In genomic region chr1:198540580-198540979, GRCh38 we compare ENCODE assay signal across 17 cellular contexts. TPM values are rescaled to one million over a fixed set of nuclear protein-coding genes. Genes with fewer than 3 reads are reported as not detected.
"Had no signal": no experiment of that assay in that cellular context is flagged by ENCODE, and none has a peak within 500 bp of the region (broad histone marks: within the 10 kb centered on the region; RNA-seq: fewer than 3 reads in every experiment).

Gene ATP6V1G3 (minus strand): TSS chr1:198540680. CDS start chr1:198540650, 30 bp downstream.

- H3K27me3 ChIP-seq: hepatocyte, thyroid gland, vagina had no signal

- H3K9me3 ChIP-seq: thyroid gland, vagina had no signal

- H3K27ac ChIP-seq: hepatocyte, thyroid gland, vagina had no signal

- H3K27ac Mint-ChIP-seq: dendritic cell treated with granulocyte-macrophage colony-stimulating factor and Interleukin-4, amounts not matched to agents 40 ng/mL and 50 ng/mL, for 4 days; T-helper 1 cell treated with Interleukin-12 subunit alpha and Interleukin-12 subunit beta and Interleukin-4 antibody, amounts not matched to agents 30 μg/mL and 1 μg/mL, for 36 hours had no signal

- ATAC-seq: left ventricle myocardium superior had no signal

- H3K27me3 Mint-ChIP-seq: dendritic cell treated with granulocyte-macrophage colony-stimulating factor and Interleukin-4, amounts not matched to agents 40 ng/mL and 50 ng/mL, for 4 days had no signal

- H3K4me3 Mint-ChIP-seq: dendritic cell treated with granulocyte-macrophage colony-stimulating factor and Interleukin-4, amounts not matched to agents 40 ng/mL and 50 ng/mL, for 4 days; T-helper 1 cell treated with Interleukin-12 subunit alpha and Interleukin-12 subunit beta and Interleukin-4 antibody, amounts not matched to agents 30 μg/mL and 1 μg/mL, for 36 hours had no signal

- H3K36me3 ChIP-seq: thyroid gland, vagina had no signal

- H3K4me2 ChIP-seq: hepatocyte had no signal

- H3K4me1 ChIP-seq: vagina had no signal

- DNase-seq: activated CD4-positive, alpha-beta T cell treated with anti-CD3 and anti-CD28 coated beads, Interleukin-2, amount 50 U/mL, for 4 hours; activated naive CD4-positive, alpha-beta T cell; anterior cingulate cortex; cerebellar nuclear complex; erythroblast; left ventricle myocardium superior; mesenchymal stem cell; posterior cingulate gyrus; stimulated activated CD4-positive, alpha-beta T cell treated with anti-CD3 and anti-CD28 coated beads, Interleukin-15, amount 100 ng/mL, for 24 hours; stimulated activated CD4-positive, alpha-beta T cell treated with anti-CD3 and anti-CD28 coated beads, Interleukin-4, amount 100 ng/mL, for 24 hours; thyroid gland had no signal

- H2AFZ ChIP-seq: hepatocyte had no signal

- H3K79me2 ChIP-seq: hepatocyte had no signal

- H3K4me3 ChIP-seq: hepatocyte, thyroid gland, vagina had no signal

- H3K9me3 Mint-ChIP-seq: dendritic cell treated with granulocyte-macrophage colony-stimulating factor and Interleukin-4, amounts not matched to agents 40 ng/mL and 50 ng/mL, for 4 days; T-helper 1 cell treated with Interleukin-12 subunit alpha and Interleukin-12 subunit beta and Interleukin-4 antibody, amounts not matched to agents 30 μg/mL and 1 μg/mL, for 36 hours had no signal

RNA-seq across cellular contexts. Expression of gene ATP6V1G3, which starts in this region (rescaled TPM):
- total RNA-seq: hepatocyte, kidney epithelial cell, left ventricle myocardium superior, skeletal muscle tissue, thyroid gland, vagina had no signal
- polyA plus RNA-seq: hepatocyte had no signal
